ENCODE assay signal across 14 cellular contexts in the genomic region with DNA sequence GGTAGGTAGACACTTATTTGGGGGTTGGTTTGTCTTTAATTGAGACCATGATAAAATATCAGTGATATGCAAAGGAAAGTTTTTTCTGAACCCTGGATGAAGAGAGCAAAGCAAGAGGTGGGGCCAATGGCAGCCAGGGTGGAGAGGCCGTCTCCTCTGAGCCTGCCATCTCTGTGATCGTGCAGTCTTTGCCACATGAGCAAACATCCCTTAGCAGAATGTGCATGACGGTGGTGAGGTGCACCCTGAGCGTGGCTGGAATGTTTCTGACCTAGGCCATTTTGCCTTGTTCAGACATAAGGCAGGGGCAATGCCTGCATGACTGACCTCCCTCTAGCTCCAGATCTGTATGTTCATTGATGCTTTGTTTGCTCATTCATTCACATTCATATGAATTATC. TPM values are rescaled to one million over a fixed set of nuclear protein-coding genes. Genes with fewer than 3 reads are reported as not detected.
DNase-seq lines count a peak whose midpoint lies in the region; ATAC-seq and TF ChIP-seq lines count a peak whose summit lies in the region.
"Had no signal": no experiment of that assay in that cellular context is flagged by ENCODE, and none has a peak within 500 bp of the region (broad histone marks: within the 10 kb centered on the region; RNA-seq: fewer than 3 reads in every experiment).

No MANE protein-coding gene starts in this region.

- peak overlapping the region; percentile 78 for H3K27ac Mint-ChIP-seq in activated B cell treated with CpG ODN at 0.5 μM for 24 hours
- peak overlapping the region; percentile 77 for H3K27ac Mint-ChIP-seq in dendritic cell treated with granulocyte-macrophage colony-stimulating factor and Interleukin-4, amounts not matched to agents 40 ng/mL and 50 ng/mL, for 4 days
- peak overlapping the region; percentile 96 for H3K27ac Mint-ChIP-seq in stimulated activated naive B cell treated with anti-CD40 and anti-IgM and Interleukin-4, amounts not matched to agents 10 μg/mL and 1 μg/mL and 100 μg/mL, for 72 hours

- H3K27me3 Mint-ChIP-seq in activated T-cell treated with anti-CD3 and anti-CD28 coated beads, Interleukin-2, amount 50 U/mL, for 4 hours (ENCODE audit: low read depth): no peaks in the 10 kb centered on the region
- no peaks in the 10 kb centered on the region for H3K27me3 Mint-ChIP-seq in activated B cell treated with CpG ODN at 0.5 μM for 24 hours
- H3K27me3 Mint-ChIP-seq in dendritic cell treated with granulocyte-macrophage colony-stimulating factor and Interleukin-4, amounts not matched to agents 40 ng/mL and 50 ng/mL, for 4 days: peaks cover 3% of the 10 kb centered on the region
- H3K27me3 Mint-ChIP-seq in stimulated activated naive B cell treated with anti-CD40 and anti-IgM and Interleukin-4, amounts not matched to agents 10 μg/mL and 1 μg/mL and 100 μg/mL, for 72 hours: no peaks in the 10 kb centered on the region

- H3K4me3 Mint-ChIP-seq in activated T-cell treated with anti-CD3 and anti-CD28 coated beads, Interleukin-2, amount 50 U/mL, for 4 hours: peak overlapping the region; percentile 66
- peak overlapping the region; percentile 1 for H3K4me3 Mint-ChIP-seq in activated B cell treated with CpG ODN at 0.5 μM for 24 hours
- H3K4me3 Mint-ChIP-seq in dendritic cell treated with granulocyte-macrophage colony-stimulating factor and Interleukin-4, amounts not matched to agents 40 ng/mL and 50 ng/mL, for 4 days: no peak overlapping the region
- peak overlapping the region; percentile 87 for H3K4me3 Mint-ChIP-seq in stimulated activated naive B cell treated with anti-CD40 and anti-IgM and Interleukin-4, amounts not matched to agents 10 μg/mL and 1 μg/mL and 100 μg/mL, for 72 hours

- CTCF ChIA-PET in activated B cell treated with CpG ODN at 0.5 μM for 24 hours (lab: Charles Lee): no interaction called here

- peaks cover 96% of the 10 kb centered on the region for H3K4me1 Mint-ChIP-seq in activated T-cell treated with anti-CD3 and anti-CD28 coated beads, Interleukin-2, amount 50 U/mL, for 4 hours (ENCODE audit: low read depth)
- H3K4me1 Mint-ChIP-seq in activated B cell treated with CpG ODN at 0.5 μM for 24 hours: peaks cover 93% of the 10 kb centered on the region
- peaks cover 75% of the 10 kb centered on the region for H3K4me1 Mint-ChIP-seq in dendritic cell treated with granulocyte-macrophage colony-stimulating factor and Interleukin-4, amounts not matched to agents 40 ng/mL and 50 ng/mL, for 4 days (ENCODE audit: low read depth)
- H3K4me1 Mint-ChIP-seq in stimulated activated naive B cell treated with anti-CD40 and anti-IgM and Interleukin-4, amounts not matched to agents 10 μg/mL and 1 μg/mL and 100 μg/mL, for 72 hours: peaks cover 77 to 92% of the 10 kb centered on the region in 2 donors

- TF ChIP-seq CTCF in activated B cell treated with CpG ODN at 0.5 μM for 24 hours (IDR thresholded peaks at IDR 0.05): no peak

- DNase-seq in activated T-cell treated with anti-CD3 and anti-CD28 coated beads, Interleukin-2, amount 50 U/mL, for 4 hours: no peak
- DNase-seq in activated T-cell treated with anti-CD3 and anti-CD28 coated beads for 4 hours (no peak), activated B cell treated with CpG ODN at 0.5 μM for 24 hours (no peak), AG20443 (ENCODE audit: low spot score) (no peak)
- no peak for DNase-seq in stimulated activated naive B cell treated with anti-CD40 and anti-IgM and Interleukin-4, amounts not matched to agents 10 μg/mL and 1 μg/mL and 100 μg/mL, for 72 hours
- DNase-seq: hypothalamus; kidney glomerular epithelial cell; NCI-H1417 treated with DMSO at 0.1 percent for 48 hours; NCI-H2171; PC-3; stimulated activated CD4-positive, alpha-beta T cell treated with anti-CD3 and anti-CD28 coated beads, Interleukin-15, amount 100 ng/mL, for 24 hours had no signal

- no peak for ATAC-seq in activated T-cell treated with anti-CD3 and anti-CD28 coated beads, Interleukin-2, amount 50 U/mL, for 4 hours
- ATAC-seq in activated B cell treated with CpG ODN at 0.5 μM for 24 hours (ENCODE audit: low read depth) (no peak), GM19452 (IDR thresholded peaks at IDR 0.05; ENCODE audit: unreplicated experiment) (no peak), GM21447 (IDR thresholded peaks at IDR 0.05; ENCODE audit: unreplicated experiment) (no peak)
- ATAC-seq in stimulated activated naive B cell treated with anti-CD40 and anti-IgM and Interleukin-4, amounts not matched to agents 10 μg/mL and 1 μg/mL and 100 μg/mL, for 72 hours (replicated peaks): no peak
- ATAC-seq: PC-3 had no signal

- intact Hi-C loops in activated B cell treated with CpG ODN at 0.5 μM for 24 hours (cut with micrococcal nuclease): no loop called here
- intact Hi-C loops in dendritic cell treated with granulocyte-macrophage colony-stimulating factor and Interleukin-4, amounts not matched to agents 40 ng/mL and 50 ng/mL, for 4 days (cut with micrococcal nuclease): no loop called here

- POLR2A ChIA-PET in activated B cell treated with CpG ODN at 0.5 μM for 24 hours (lab: Charles Lee): no interaction called here

- H3K36me3 Mint-ChIP-seq in activated T-cell treated with anti-CD3 and anti-CD28 coated beads, Interleukin-2, amount 50 U/mL, for 4 hours (ENCODE audit: insufficient read depth): peaks cover 38% of the 10 kb centered on the region
- H3K36me3 Mint-ChIP-seq in activated B cell treated with CpG ODN at 0.5 μM for 24 hours (ENCODE audit: low read depth): peaks cover 62% of the 10 kb centered on the region
- H3K36me3 Mint-ChIP-seq in dendritic cell treated with granulocyte-macrophage colony-stimulating factor and Interleukin-4, amounts not matched to agents 40 ng/mL and 50 ng/mL, for 4 days (ENCODE audit: low read depth): peaks cover 13% of the 10 kb centered on the region
- H3K36me3 Mint-ChIP-seq in stimulated activated naive B cell treated with anti-CD40 and anti-IgM and Interleukin-4, amounts not matched to agents 10 μg/mL and 1 μg/mL and 100 μg/mL, for 72 hours: peaks cover 72 to 82% of the 10 kb centered on the region in 2 donors

- H3K9me3 Mint-ChIP-seq in activated T-cell treated with anti-CD3 and anti-CD28 coated beads, Interleukin-2, amount 50 U/mL, for 4 hours: no peaks in the 10 kb centered on the region
- no peaks in the 10 kb centered on the region for H3K9me3 Mint-ChIP-seq in activated B cell treated with CpG ODN at 0.5 μM for 24 hours
- peaks cover 9% of the 10 kb centered on the region for H3K9me3 Mint-ChIP-seq in dendritic cell treated with granulocyte-macrophage colony-stimulating factor and Interleukin-4, amounts not matched to agents 40 ng/mL and 50 ng/mL, for 4 days
- peaks cover 0 to 3% of the 10 kb centered on the region in 2 donors for H3K9me3 Mint-ChIP-seq in stimulated activated naive B cell treated with anti-CD40 and anti-IgM and Interleukin-4, amounts not matched to agents 10 μg/mL and 1 μg/mL and 100 μg/mL, for 72 hours

RNA-seq across cellular contexts. Expression of a gene that starts 6.0 kb away (rescaled TPM):
- total RNA-seq in activated T-cell treated with anti-CD3 and anti-CD28 coated beads, Interleukin-2, amount 50 U/mL, for 4 hours: 10 to 100 TPM; 71.6 to 79.1 (median 73.5) TPM
- total RNA-seq in activated B cell treated with CpG ODN at 0.5 μM for 24 hours: 52.9 and 53.4 TPM in 2 replicates
